In genomic region chr3:158127250-158128219, GRCh38 we compare ENCODE assay signal across 2 cellular contexts.
TF ChIP-seq lines count a peak whose summit lies in the region.

No MANE protein-coding gene starts in this region.

TF ChIP-seq in H1, 55 proteins besides CTCF, POLR2A, EP300 and RAD21 (continued from another document):
- 0 out of 2 replicates have a peak, but pooled peaks have one; percentile 36 for TF ChIP-seq BACH1 (IDR thresholded peaks at IDR 0.05; ENCODE audit: low read length)

TF ChIP-seq in GM12891, 5 proteins besides CTCF, POLR2A, EP300 and RAD21 (continued from another document):
- no peak for TF ChIP-seq TAF1 (IDR thresholded peaks at IDR 0.05; ENCODE audit: low read depth, low read length)
